ENCODE assay signal across 22 cellular contexts in the genomic region with DNA sequence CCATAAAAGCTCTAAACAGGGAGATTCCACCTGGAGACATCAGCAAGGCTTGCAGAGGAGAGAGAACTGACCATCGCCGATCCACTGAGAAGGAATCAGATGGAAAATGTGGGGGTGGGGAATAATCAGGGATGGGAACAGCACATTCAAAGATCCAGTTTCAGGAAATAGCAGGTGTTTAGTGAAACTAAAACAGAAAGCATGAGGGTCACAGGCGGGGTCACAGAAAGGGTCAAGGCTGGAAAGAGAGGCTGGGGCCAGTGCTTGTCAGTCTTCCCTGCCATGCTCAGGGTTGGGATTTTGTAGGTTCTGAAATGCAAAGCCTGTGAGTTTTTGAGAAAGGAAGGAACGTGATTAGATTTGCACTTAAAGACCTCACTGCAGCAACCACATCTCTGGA.
"Had no signal": no experiment of that assay in that cellular context is flagged by ENCODE, and none has a peak within 500 bp of the region (broad histone marks: within the 10 kb centered on the region; RNA-seq: fewer than 3 reads in every experiment).

No MANE protein-coding gene starts in this region.

- DNase-seq: activated CD4-positive, alpha-beta T cell treated with anti-CD3 and anti-CD28 coated beads for 48 hours; activated CD4-positive, alpha-beta T cell treated with anti-CD3 and anti-CD28 coated beads, Interleukin-2, amount 50 U/mL, for 4 hours; activated CD4-positive, CD25-positive, alpha-beta regulatory T cell treated with anti-CD3 and anti-CD28 coated beads, Interleukin-2, amount 50 U/mL, for 72 hours; activated CD8-positive, alpha-beta memory T cell treated with anti-CD3 and anti-CD28 coated beads, Interleukin-2, amount 50 U/mL, for 48 hours; activated CD8-positive, alpha-beta T cell treated with anti-CD3 and anti-CD28 coated beads, Interleukin-2, amount 10 ng/mL, durations not matched to agents 7 days and 5 days; activated naive CD4-positive, alpha-beta T cell treated with anti-CD3 and anti-CD28 coated beads, Interleukin-2, amount 50 U/mL, for 16 hours; activated T-cell treated with anti-CD3 and anti-CD28 coated beads, Interleukin-2, amount 50 U/mL, for 1 hour; amniotic stem cell; NCI-H1105 treated with DMSO at 0.1 percent for 48 hours; NCI-H146; NCI-H187 treated with DMSO at 0.1 percent for 48 hours; NCI-H2081 treated with DMSO at 0.1 percent for 48 hours; NCI-H2171; NCI-H2227 treated with DMSO at 0.1 percent for 48 hours; PC-9; SIG-M5; T-helper 17 cell; T-helper 9 cell had no signal

- H3K27me3 Mint-ChIP-seq: T-helper 17 cell had no signal

- H3K27ac Mint-ChIP-seq: activated CD8-positive, alpha-beta T cell treated with anti-CD3 and anti-CD28 coated beads, Interleukin-2, amount 10 ng/mL, durations not matched to agents 7 days and 5 days; brain; T-helper 17 cell; WTC11 had no signal

- H3K9me3 Mint-ChIP-seq: brain, WTC11 had no signal

- H3K4me3 Mint-ChIP-seq: activated CD8-positive, alpha-beta T cell treated with anti-CD3 and anti-CD28 coated beads, Interleukin-2, amount 10 ng/mL, durations not matched to agents 7 days and 5 days; brain; T-helper 17 cell; WTC11 had no signal

- FAIRE-seq: astrocyte, colon had no signal

- H3K4me3 ChIP-seq: PC-9 had no signal

- H3K4me2 ChIP-seq: PC-9 had no signal

- ATAC-seq: activated CD8-positive, alpha-beta T cell treated with anti-CD3 and anti-CD28 coated beads, Interleukin-2, amount 10 ng/mL, durations not matched to agents 7 days and 5 days; T-helper 17 cell; WTC11 had no signal

- H3K36me3 Mint-ChIP-seq: brain, WTC11 had no signal

- H2AFZ ChIP-seq: PC-9 had no signal
